Comparison of ENCODE assay signal across 29 cellular contexts in genomic region chr18:65522907-65523306, GRCh38.
"Had no signal": no experiment of that assay in that cellular context is flagged by ENCODE, and none has a peak within 500 bp of the region (broad histone marks: within the 10 kb centered on the region; RNA-seq: fewer than 3 reads in every experiment).

No MANE protein-coding gene starts in this region.

- H3K9me2 ChIP-seq: SK-N-SH had no signal

- H3K4me3 ChIP-seq: adrenal gland, body of pancreas, breast epithelium, SJCRH30 had no signal

- H3K36me3 Mint-ChIP-seq: activated CD4-positive, alpha-beta memory T cell treated with anti-CD3 and anti-CD28 coated beads for 36 hours had no signal

- H3K4me3 Mint-ChIP-seq: activated CD4-positive, alpha-beta memory T cell treated with anti-CD3 and anti-CD28 coated beads for 36 hours; activated CD4-positive, alpha-beta T cell treated with anti-CD3 and anti-CD28 coated beads for 36 hours; activated naive CD4-positive, alpha-beta T cell treated with anti-CD3 and anti-CD28 coated beads for 36 hours; activated T-cell treated with anti-CD3 and anti-CD28 coated beads, Interleukin-2, amount 50 U/mL, for 4 hours; activated T-helper 1 cell treated with anti-CD3 and anti-CD28 coated beads, Interleukin-12 subunit alpha, Interleukin-12 subunit beta, Interleukin-2, Interleukin-4 antibody, amounts not matched to agents 30 ng/mL and 10 ng/mL and 1 ng/mL, durations not matched to agents 14 hours and 24 hours and 36 hours; T-helper 1 cell treated with Interleukin-12 subunit alpha and Interleukin-12 subunit beta and Interleukin-4 antibody, amounts not matched to agents 30 μg/mL and 1 μg/mL, for 36 hours; T-helper 2 cell treated with Interferon-gamma antibody and Interleukin-4, amounts not matched to agents 5 μg/mL and 100 μg/mL, for 36 hours had no signal

- H3K4me2 ChIP-seq: SK-N-SH had no signal

- H3K9me3 ChIP-seq: adrenal gland, body of pancreas, breast epithelium, SJCRH30, SK-N-SH had no signal

- H3K27me3 ChIP-seq: adrenal gland, body of pancreas, breast epithelium, SJCRH30 had no signal

- H3K4me1 Mint-ChIP-seq: activated CD4-positive, alpha-beta T cell treated with anti-CD3 and anti-CD28 coated beads for 36 hours had no signal

- H3K27ac Mint-ChIP-seq: activated CD4-positive, alpha-beta memory T cell treated with anti-CD3 and anti-CD28 coated beads for 36 hours; activated CD4-positive, alpha-beta T cell treated with anti-CD3 and anti-CD28 coated beads for 36 hours; activated naive CD4-positive, alpha-beta T cell treated with anti-CD3 and anti-CD28 coated beads for 36 hours; activated naive CD4-positive, alpha-beta T cell treated with anti-CD3 and anti-CD28 coated beads, Interleukin-2, amount 50 U/mL, for 72 hours; activated T-helper 1 cell treated with anti-CD3 and anti-CD28 coated beads, Interleukin-12 subunit alpha, Interleukin-12 subunit beta, Interleukin-2, Interleukin-4 antibody, amounts not matched to agents 30 ng/mL and 10 ng/mL and 1 ng/mL, durations not matched to agents 14 hours and 24 hours and 36 hours; T-helper 1 cell treated with Interleukin-12 subunit alpha and Interleukin-12 subunit beta and Interleukin-4 antibody, amounts not matched to agents 30 μg/mL and 1 μg/mL, for 36 hours; T-helper 2 cell treated with Interferon-gamma antibody and Interleukin-4, amounts not matched to agents 5 μg/mL and 100 μg/mL, for 36 hours had no signal

- H3K27me3 Mint-ChIP-seq: activated CD4-positive, alpha-beta memory T cell treated with anti-CD3 and anti-CD28 coated beads for 36 hours; activated CD4-positive, alpha-beta T cell treated with anti-CD3 and anti-CD28 coated beads for 36 hours had no signal

- H3K4me1 ChIP-seq: adrenal gland, body of pancreas, breast epithelium had no signal

- DNase-seq: activated CD4-positive, alpha-beta memory T cell treated with anti-CD3 and anti-CD28 coated beads for 36 hours; activated CD4-positive, alpha-beta T cell treated with anti-CD3 and anti-CD28 coated beads for 36 hours; activated CD4-positive, alpha-beta T cell treated with anti-CD3 and anti-CD28 coated beads, Interleukin-2, amount 50 U/mL, for 1 hour; activated CD8-positive, alpha-beta memory T cell treated with anti-CD3 and anti-CD28 coated beads, Interleukin-2, amount 50 U/mL, for 4 hours; activated gamma-delta T cell treated with Interleukin-2 at 50 U/mL for 16 hours; activated naive CD4-positive, alpha-beta T cell treated with anti-CD3 and anti-CD28 coated beads for 36 hours; activated T-cell treated with anti-CD3 and anti-CD28 coated beads for 4 hours; activated T-cell treated with anti-CD3 and anti-CD28 coated beads, Interleukin-2, amount 50 U/mL, for 4 hours; adrenal gland; body of pancreas; KG1; MM.1S; MV-4-11; NCI-H1092; NCI-H1436 treated with DMSO at 0.1 percent for 48 hours; NCI-H1694 treated with DMSO at 0.1 percent for 48 hours; NCI-H2029; NCI-H345; NCI-H524 treated with DMSO at 0.1 percent for 48 hours; SHP77; SJCRH30; SK-N-SH had no signal

- ATAC-seq: activated CD4-positive, alpha-beta T cell treated with anti-CD3 and anti-CD28 coated beads for 36 hours; activated CD4-positive, CD25-positive, alpha-beta regulatory T cell treated with anti-CD3 and anti-CD28 coated beads, Interleukin-2, amount 50 U/mL, for 24 hours; activated naive CD4-positive, alpha-beta T cell treated with anti-CD3 and anti-CD28 coated beads, Interleukin-2, amount 50 U/mL, for 72 hours; activated T-cell treated with anti-CD3 and anti-CD28 coated beads, Interleukin-2, amount 50 U/mL, for 4 hours; body of pancreas; Panc1 had no signal

- H3K27ac ChIP-seq: adrenal gland, body of pancreas, breast epithelium, SJCRH30 had no signal

- H3K36me3 ChIP-seq: adrenal gland, breast epithelium, SJCRH30 had no signal
